Comparison of ENCODE assay signal across 7 cellular contexts in genomic region chr17:78736526-78737079, GRCh38. TPM values are rescaled to one million over a fixed set of nuclear protein-coding genes. Genes with fewer than 3 reads are reported as not detected.
DNase-seq lines count a peak whose midpoint lies in the region; ATAC-seq and TF ChIP-seq lines count a peak whose summit lies in the region.

No MANE protein-coding gene starts in this region.

- DNase-seq in NCI-H526 treated with DMSO at 0.1 percent for 48 hours (lab: John Stamatoyannopoulos, UW): peak; percentile 70
- peak; percentile 68 for DNase-seq in activated T-cell treated with anti-CD3 and anti-CD28 coated beads, Interleukin-2, amount 50 U/mL, for 1 hour
- DNase-seq in fibroblast of pulmonary artery (ENCODE audit: low read depth): no peak
- DNase-seq in progenitor cell of endocrine pancreas (ENCODE audit: low spot score, unreplicated experiment): no peak
- no peak for DNase-seq in foreskin melanocyte

- peak overlapping the region; percentile 16 for H3K4me3 ChIP-seq in fibroblast of pulmonary artery (replicated peaks; ENCODE audit: low read depth, low read length)

- H3K4me1 Mint-ChIP-seq in progenitor cell of endocrine pancreas (ENCODE audit: low read depth): peaks cover 42% of the 10 kb centered on the region

- H3K27ac Mint-ChIP-seq in progenitor cell of endocrine pancreas: peak overlapping the region; percentile 67

- H3K36me3 Mint-ChIP-seq in progenitor cell of endocrine pancreas (ENCODE audit: insufficient read depth): no peaks in the 10 kb centered on the region

- peak overlapping the region; percentile 27 for H3K4me3 Mint-ChIP-seq in progenitor cell of endocrine pancreas (ENCODE audit: low read depth)

- TF ChIP-seq CTCF in fibroblast of pulmonary artery (IDR thresholded peaks at IDR 0.05; ENCODE audit: low read length, missing control alignments): no peak
- TF ChIP-seq CTCF in progenitor cell of endocrine pancreas (IDR thresholded peaks at IDR 0.05; ENCODE audit: unreplicated experiment): no peak

- H3K27me3 Mint-ChIP-seq in progenitor cell of endocrine pancreas: no peaks in the 10 kb centered on the region

- TF ChIP-seq POLR2A in GM18526 (IDR thresholded peaks at IDR 0.05; ENCODE audit: extremely low read depth, insufficient read length): peak; percentile 38

- peak; percentile 36 for ATAC-seq in HG03066 (IDR thresholded peaks at IDR 0.05; ENCODE audit: low read depth, unreplicated experiment)

- H3K9me3 Mint-ChIP-seq in progenitor cell of endocrine pancreas (ENCODE audit: low read depth): no peaks in the 10 kb centered on the region

RNA-seq across cellular contexts. Expression of gene CYTH1, which starts 45.5 kb away (rescaled TPM):
- 30.1 and 33.3 TPM in 2 replicates for total RNA-seq in progenitor cell of endocrine pancreas

Comparison
In these comparisons a context has a peak if more than half of its experiments do, and no peak if none do; other contexts are left out.
1. DNase-seq: peak in NCI-H526 treated with DMSO at 0.1 percent for 48 hours (single experiment) and activated T-cell treated with anti-CD3 and anti-CD28 coated beads, Interleukin-2, amount 50 U/mL, for 1 hour (single experiment); none in fibroblast of pulmonary artery (single experiment), progenitor cell of endocrine pancreas (single experiment) and foreskin melanocyte (single experiment).